27 cellular contexts compared by ENCODE assay signal in genomic region chr10:31346953-31347352, GRCh38. TPM values are rescaled to one million over a fixed set of nuclear protein-coding genes. Genes with fewer than 3 reads are reported as not detected.
DNase-seq lines count a peak whose midpoint lies in the region; ATAC-seq, FAIRE-seq and TF ChIP-seq lines count a peak whose summit lies in the region.
"Had no signal": no experiment of that assay in that cellular context is flagged by ENCODE, and none has a peak within 500 bp of the region (broad histone marks: within the 10 kb centered on the region; RNA-seq: fewer than 3 reads in every experiment).

No MANE protein-coding gene starts in this region.

- no peak overlapping the region for H3K9ac ChIP-seq in GM12878 (ENCODE audit: control insufficient read depth, insufficient read depth, low read length)
- H3K9ac ChIP-seq in MM.1S (ENCODE audit: low read length) = no peak overlapping the region

- H3K4me2 ChIP-seq in GM12878 (ENCODE audit: control insufficient read depth, insufficient read depth) = no peak overlapping the region
- H3K4me2 ChIP-seq in MM.1S (ENCODE audit: low read depth, low read length) = no peak overlapping the region

- H3K79me2 ChIP-seq in GM12878 (ENCODE audit: control insufficient read depth, insufficient read depth, low read length) (peaks cover 98% of the 10 kb centered on the region), MM.1S (ENCODE audit: low read length) (peaks cover 74% of the 10 kb centered on the region)

- no peak for TF ChIP-seq RAD21 in GM12878 (IDR thresholded peaks at IDR 0.05; ENCODE audit: insufficient read depth, low read depth, low read length)

- TF ChIP-seq POLR2A in H54 (IDR thresholded peaks at IDR 0.05; ENCODE audit: low read depth, low read length) (no peak), GM12878 (IDR thresholded peaks at IDR 0.05; ENCODE audit: low read depth, low read length) (no peak), gastrocnemius medialis (IDR thresholded peaks at IDR 0.05) (no peak)

- SMC1A ChIA-PET in GM12878 (lab: Charles Lee; ENCODE audit: uncharacterized antibody, unreplicated experiment) = interaction anchor here (0.6 to 10.2 kb wide), 6 partner anchors 6 to 167 kb away, joined by 3 to 94 read pairs (median 6); no protein-coding TSS in a partner anchor

- H3K9me3 Mint-ChIP-seq in activated T-cell treated with anti-CD3 and anti-CD28 coated beads, Interleukin-2, amount 50 U/mL, for 72 hours = no peaks in the 10 kb centered on the region
- no peaks in the 10 kb centered on the region for H3K9me3 Mint-ChIP-seq in activated T-cell treated with anti-CD3 and anti-CD28 coated beads, Interleukin-2, amount 50 U/mL, for 4 hours
- H3K9me3 Mint-ChIP-seq: activated CD4-positive, alpha-beta memory T cell treated with anti-CD3 and anti-CD28 coated beads for 36 hours; endodermal cell had no signal

- no peaks in the 10 kb centered on the region; the same call in 1 of the 2 replicates for H3F3A ChIP-seq in MM.1S (ENCODE audit: insufficient read depth, low read length)

- CTCF ChIA-PET in GM12878 (lab: Yijun Ruan, JAX) = interaction anchor here (0.6 kb wide), 1 partner anchor 649 kb away, joined by 3 read pairs; no protein-coding TSS in a partner anchor

- no peak for ATAC-seq in activated T-cell treated with anti-CD3 and anti-CD28 coated beads, Interleukin-2, amount 50 U/mL, for 72 hours (replicated peaks in 1 of 2)
- no peak for ATAC-seq in activated T-cell treated with anti-CD3 and anti-CD28 coated beads, Interleukin-2, amount 50 U/mL, for 4 hours
- no peak for ATAC-seq in GM12878
- no peak for ATAC-seq in gastrocnemius medialis
- ATAC-seq in GM21723 (IDR thresholded peaks at IDR 0.05; ENCODE audit: unreplicated experiment) = no peak
- ATAC-seq: left ventricle myocardium superior, sciatic nerve had no signal

- no peak for DNase-seq in activated T-cell treated with anti-CD3 and anti-CD28 coated beads, Interleukin-2, amount 50 U/mL, for 72 hours
- no peak for DNase-seq in activated T-cell treated with anti-CD3 and anti-CD28 coated beads, Interleukin-2, amount 50 U/mL, for 4 hours
- DNase-seq in H54 (ENCODE audit: insufficient read length, low spot score) (no peak), GM12878 (ENCODE audit: low read depth, low spot score) (no peak), gastrocnemius medialis (no peak), ACHN (no peak), MM.1S (no peak)
- DNase-seq: activated CD4-positive, alpha-beta memory T cell treated with anti-CD3 and anti-CD28 coated beads for 36 hours; activated CD8-positive, alpha-beta memory T cell treated with anti-CD3 and anti-CD28 coated beads, Interleukin-2, amount 50 U/mL, for 48 hours; activated effector memory CD4-positive, alpha-beta T cell treated with anti-CD3 and anti-CD28 coated beads, Interleukin-2, amount 50 U/mL, for 16 hours; central memory CD4-positive, alpha-beta T cell; cortex of kidney; endodermal cell; HCEC 1CT; left ventricle myocardium superior; NCI-H1105; NCI-H187; NCI-H510A; nucleus accumbens; stimulated activated CD4-positive, alpha-beta T cell treated with anti-CD3 and anti-CD28 coated beads, Interleukin-4, amount 100 ng/mL, for 24 hours; transverse colon had no signal

- RAD21 ChIA-PET in GM12878 (lab: Charles Lee; ENCODE audit: unreplicated experiment) = interaction anchor here (0.7 to 2.6 kb wide), 5 partner anchors 17 to 37 kb away, joined by 3 to 10 read pairs (median 4); no protein-coding TSS in a partner anchor

- H3K4me1 ChIP-seq in GM12878 (ENCODE audit: control insufficient read depth, insufficient read depth, low read length) (peaks cover 35% of the 10 kb centered on the region), gastrocnemius medialis (peaks cover 70 to 88% of the 10 kb centered on the region in 2 donors), MM.1S (ENCODE audit: low read length) (0 out of 2 replicates have a peak, but pooled peaks cover 4% of the 10 kb centered on the region)
- H3K4me1 ChIP-seq: SJSA1 had no signal

- intact Hi-C loops in GM12878 (cut with micrococcal nuclease; ENCODE audit: unreplicated experiment) = loop anchor here (5.0 kb wide), 1 partner anchor 35 kb away; no protein-coding TSS in a partner anchor
- intact Hi-C loops in gastrocnemius medialis (cut with DNase I; ENCODE audit: low total_unique reads) = no loop called here

- H3K27me3 ChIP-seq in GM12878 (replicated peaks in 1 of 2; ENCODE audit: control insufficient read depth in 2 of 2, insufficient read depth in 2 of 2, low read length in 1 of 2) (no peaks in the 10 kb centered on the region), gastrocnemius medialis (no peaks in the 10 kb centered on the region), MM.1S (replicated peaks; ENCODE audit: insufficient read depth, low read length) (no peaks in the 10 kb centered on the region)
- H3K27me3 ChIP-seq: SJSA1, transverse colon had no signal

- H3K27ac ChIP-seq in GM12878 (ENCODE audit: control insufficient read depth, insufficient read depth) (peak overlapping the region; percentile 46), gastrocnemius medialis (peak overlapping the region in 3 of 4 donors; percentile 12 to 26 (median 23)), MM.1S (ENCODE audit: low read length) (no peak overlapping the region)
- H3K27ac ChIP-seq: RWPE1, SJSA1, transverse colon had no signal

- H4K20me1 ChIP-seq in GM12878 (ENCODE audit: control insufficient read depth, insufficient read depth) = no peaks in the 10 kb centered on the region
- H4K20me1 ChIP-seq in MM.1S (ENCODE audit: insufficient read depth, low read length) = no peaks in the 10 kb centered on the region

- H3K27me3 Mint-ChIP-seq in activated T-cell treated with anti-CD3 and anti-CD28 coated beads, Interleukin-2, amount 50 U/mL, for 72 hours (ENCODE audit: low read depth) = no peaks in the 10 kb centered on the region
- H3K27me3 Mint-ChIP-seq in activated T-cell treated with anti-CD3 and anti-CD28 coated beads, Interleukin-2, amount 50 U/mL, for 4 hours (ENCODE audit: low read depth) = no peaks in the 10 kb centered on the region
- H3K27me3 Mint-ChIP-seq: activated CD4-positive, alpha-beta memory T cell treated with anti-CD3 and anti-CD28 coated beads for 36 hours; progenitor cell of endocrine pancreas had no signal

- 95% methylated on average over 1 of the region's 1 CpG for WGBS in GM12878 (ENCODE audit: insufficient coverage, insufficient replicate concordance, low lambda C conversion rate, missing lambda C conversion rate)

- H3K4me3 ChIP-seq in GM12878 (no peak overlapping the region), gastrocnemius medialis (no peak overlapping the region), MM.1S (ENCODE audit: low read length) (no peak overlapping the region)
- H3K4me3 ChIP-seq: SJSA1, transverse colon had no signal

- no peaks in the 10 kb centered on the region for H3K36me3 ChIP-seq in GM12878 (ENCODE audit: control insufficient read depth in 2 of 2, insufficient read depth in 2 of 2, low read length in 1 of 2)
- H3K36me3 ChIP-seq in gastrocnemius medialis = no peaks in the 10 kb centered on the region
- no peaks in the 10 kb centered on the region; the same call in 1 of the 2 replicates for H3K36me3 ChIP-seq in MM.1S (replicated peaks; ENCODE audit: insufficient read depth, low read length)
- H3K36me3 ChIP-seq: SJSA1, transverse colon had no signal

- POLR2A ChIA-PET in GM12878 (lab: Charles Lee) = no interaction called here

- BruUV-seq in GM12878 (replicated peaks; lab: Mats Ljungman, UMichigan) = no TSS peak

- TF ChIP-seq EP300 in GM12878 (IDR thresholded peaks at IDR 0.05; ENCODE audit: borderline replicate concordance in 1 of 2, control insufficient read depth in 1 of 2, low read depth in 2 of 2, low read length in 2 of 2) = no peak

- in situ Hi-C loops in GM12878 (cut with MboI) = no loop called here
- in situ Hi-C loops in gastrocnemius medialis (cut with MboI; ENCODE audit: low sequenced_read_pairs in 4 of 4) = no loop called here
- in situ Hi-C loops in ACHN (cut with HindIII; ENCODE audit: low pct_ligation_motif_present, low pct_unique_long_range_greater_than_20kb, low sequenced_read_pairs) = no loop called here

- peak overlapping the region; percentile 50 for H3K27ac Mint-ChIP-seq in activated T-cell treated with anti-CD3 and anti-CD28 coated beads, Interleukin-2, amount 50 U/mL, for 72 hours
- H3K27ac Mint-ChIP-seq: activated CD4-positive, alpha-beta memory T cell treated with anti-CD3 and anti-CD28 coated beads for 36 hours; endodermal cell; progenitor cell of endocrine pancreas had no signal

- peaks cover 57% of the 10 kb centered on the region for H3K4me1 Mint-ChIP-seq in activated T-cell treated with anti-CD3 and anti-CD28 coated beads, Interleukin-2, amount 50 U/mL, for 72 hours (ENCODE audit: low read depth)
- peaks cover 64% of the 10 kb centered on the region for H3K4me1 Mint-ChIP-seq in activated T-cell treated with anti-CD3 and anti-CD28 coated beads, Interleukin-2, amount 50 U/mL, for 4 hours (ENCODE audit: low read depth)
- H3K4me1 Mint-ChIP-seq: endodermal cell had no signal

- H3K9me2 ChIP-seq in MM.1S (replicated peaks; ENCODE audit: insufficient read depth, low read length) = no peaks in the 10 kb centered on the region

- H2AFZ ChIP-seq in GM12878 (ENCODE audit: control insufficient read depth, low read depth, low read length) (no peak overlapping the region), MM.1S (ENCODE audit: low read length) (no peak overlapping the region)

- FAIRE-seq in H54 (lab: Jason Lieb, UNC) = peak; percentile 30
- no peak for FAIRE-seq in GM12878 (lab: Jason Lieb, UNC)
- FAIRE-seq: keratinocyte had no signal

- H3K36me3 Mint-ChIP-seq in activated T-cell treated with anti-CD3 and anti-CD28 coated beads, Interleukin-2, amount 50 U/mL, for 72 hours (ENCODE audit: insufficient read depth in 2 of 2) = no peaks in the 10 kb centered on the region
- peaks cover 2% of the 10 kb centered on the region for H3K36me3 Mint-ChIP-seq in activated T-cell treated with anti-CD3 and anti-CD28 coated beads, Interleukin-2, amount 50 U/mL, for 4 hours (ENCODE audit: insufficient read depth)
- H3K36me3 Mint-ChIP-seq: activated CD4-positive, alpha-beta memory T cell treated with anti-CD3 and anti-CD28 coated beads for 36 hours had no signal

- peak overlapping the region in 1 of 2 donors; percentile 20 for H3K4me3 Mint-ChIP-seq in activated T-cell treated with anti-CD3 and anti-CD28 coated beads, Interleukin-2, amount 50 U/mL, for 72 hours
- no peak overlapping the region for H3K4me3 Mint-ChIP-seq in activated T-cell treated with anti-CD3 and anti-CD28 coated beads, Interleukin-2, amount 50 U/mL, for 4 hours
- H3K4me3 Mint-ChIP-seq: activated CD4-positive, alpha-beta memory T cell treated with anti-CD3 and anti-CD28 coated beads for 36 hours; endodermal cell had no signal

- H3K9me3 ChIP-seq in GM12878 (replicated peaks; ENCODE audit: control insufficient read depth, insufficient read depth, low read length) (no peaks in the 10 kb centered on the region; the same call in 2 of the 3 replicates), gastrocnemius medialis (no peaks in the 10 kb centered on the region), MM.1S (replicated peaks; ENCODE audit: insufficient read depth, low read length) (no peaks in the 10 kb centered on the region)
- H3K9me3 ChIP-seq: SJSA1, transverse colon had no signal

- TF ChIP-seq CTCF in GM12878 (IDR thresholded peaks at IDR 0.05 in 2 of 3, conservative IDR thresholded peaks at IDR 0.05 in 1 of 3; ENCODE audit: control insufficient read depth in 2 of 3, extremely low read depth in 1 of 3, insufficient read depth in 1 of 3, low read depth in 3 of 3, low read length in 3 of 3) (no peak), gastrocnemius medialis (IDR thresholded peaks at IDR 0.05 in 4 of 5, conservative IDR thresholded peaks at IDR 0.05 in 1 of 5) (no peak), MM.1S (IDR thresholded peaks at IDR 0.05; ENCODE audit: low read length) (no peak)

RNA-seq across cellular contexts. Expression of gene ZEB1, which starts 27.9 kb away (rescaled TPM):
- total RNA-seq in activated T-cell treated with anti-CD3 and anti-CD28 coated beads, Interleukin-2, amount 50 U/mL, for 72 hours = 10 to 100 TPM; 45.4 to 52.5 TPM
- 10 to 100 TPM; 31.6 to 32.9 (median 32.1) TPM for total RNA-seq in activated T-cell treated with anti-CD3 and anti-CD28 coated beads, Interleukin-2, amount 50 U/mL, for 4 hours
- 160 and 171 TPM in 2 replicates for total RNA-seq in GM12878 (2013; cell fraction: nucleolus; rRNA removed)
- total RNA-seq in GM12878 (2014; rRNA removed) (19.1 and 30.7 TPM in 2 replicates), GM12878 (2014; rRNA removed; fragmentation: Illumina TruSeq; extraction: Trizol) (35.6 and 37.0 TPM in 2 replicates), GM12878 (2021) (25.7 and 26.3 TPM in 2 replicates), gastrocnemius medialis (100 to 1,000 TPM in 3 of 4 donors, 10 to 100 TPM in 1; 67.4 to 175 (median 137) TPM)
- 10.3 TPM for polyA plus RNA-seq in GM12878 (2011; ENCODE audit: low read depth)
- polyA plus RNA-seq in GM12878 (2011; rRNA removed) (29.7 and 39.7 TPM in 2 replicates), GM12878 (2014; fragmentation: Illumina TruSeq; extraction: Trizol) (28.7 and 36.4 TPM in 2 replicates), GM12878 (2014; fragmentation: Nextera tagmentation; extraction: Ambion mirVana) (10 to 100 TPM; 10.4 to 16.8 TPM), GM12878 (2014; rRNA removed) (13.2 and 15.4 TPM in 2 replicates), GM12878 (2016; fragmentation: Nextera tagmentation; extraction: Ambion mirVana) (10 to 100 TPM; 23.9 to 25.1 TPM)
- polyA plus RNA-seq in GM12878 (2011; cell fraction: cytosol; rRNA removed) = 11.4 and 12.4 TPM in 2 replicates
- 45.9 and 48.9 TPM in 2 replicates for polyA plus RNA-seq in GM12878 (2011; cell fraction: nucleus; rRNA removed)
- 10.9 and 15.2 TPM in 2 replicates for polyA plus RNA-seq in GM12878 (2012)
- 54.2 and 111 TPM in 2 replicates for polyA minus RNA-seq in GM12878 (2011; rRNA and poly(A)+ RNA removed)
- 23.4 and 26.3 TPM in 2 replicates for polyA minus RNA-seq in GM12878 (2011; cell fraction: cytosol; rRNA and poly(A)+ RNA removed)
- 87.2 and 150 TPM in 2 replicates for polyA minus RNA-seq in GM12878 (2011; cell fraction: nucleus; rRNA and poly(A)+ RNA removed)
